11 cellular contexts compared by ENCODE assay signal in the genomic region with DNA sequence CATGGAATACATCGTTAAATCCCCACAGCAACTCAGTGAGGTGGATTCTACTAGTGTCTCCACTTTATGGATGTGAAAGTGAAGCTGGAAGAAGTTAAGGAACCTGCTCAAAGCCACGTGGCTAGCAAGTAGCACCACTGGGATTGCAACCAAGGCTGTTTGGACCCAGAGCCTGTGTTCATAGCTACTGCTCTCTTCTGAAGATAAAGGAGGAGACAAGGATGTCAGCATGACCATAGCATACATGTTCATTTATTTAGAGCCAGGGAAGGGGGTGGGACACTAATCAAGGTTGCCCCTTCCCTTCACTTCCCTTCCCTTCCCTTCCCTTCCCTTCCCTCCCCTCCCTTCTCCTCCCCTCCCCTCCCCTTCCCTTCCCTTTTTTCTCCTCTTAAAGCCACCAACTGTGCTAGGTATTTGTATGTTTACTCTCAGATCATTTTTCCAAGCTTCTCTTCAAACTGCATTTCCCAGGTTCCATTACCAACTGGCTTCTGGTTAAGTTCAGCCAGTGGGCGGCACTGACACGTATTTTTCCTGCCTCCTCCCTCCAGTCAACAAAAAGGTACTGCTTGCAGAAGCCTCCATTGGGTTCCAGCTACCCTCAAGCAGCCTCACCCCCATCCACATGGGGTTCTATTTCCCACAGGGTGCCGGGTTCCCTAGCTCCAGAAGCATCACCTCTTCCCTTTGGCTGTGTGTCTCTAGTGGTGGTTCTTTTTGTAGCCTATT.
DNase-seq lines count a peak whose midpoint lies in the region; ATAC-seq lines count a peak whose summit lies in the region.
"Had no signal": no experiment of that assay in that cellular context is flagged by ENCODE, and none has a peak within 500 bp of the region (broad histone marks: within the 10 kb centered on the region; RNA-seq: fewer than 3 reads in every experiment).

No MANE protein-coding gene starts in this region.

- POLR2A ChIA-PET in activated naive CD8-positive, alpha-beta T cell treated with anti-CD3 and anti-CD28 coated beads, Interleukin-2, amount 10 ng/mL, durations not matched to agents 7 days and 5 days (lab: Charles Lee) = interaction anchor here (0.7 to 1.9 kb wide), 7 partner anchors 19 to 342 kb away, joined by 3 to 10 read pairs (median 5); partner anchors contain the start of gene ZNF217
- POLR2A ChIA-PET in naive thymus-derived CD8-positive, alpha-beta T cell (lab: Charles Lee) = interaction anchor here (0.5 to 2.4 kb wide), 11 partner anchors 12 to 360 kb away, joined by 3 to 13 read pairs (median 7); partner anchors contain the start of gene ZNF217

- H3K36me3 Mint-ChIP-seq in activated naive CD8-positive, alpha-beta T cell treated with anti-CD3 and anti-CD28 coated beads, Interleukin-2, amount 10 ng/mL, durations not matched to agents 7 days and 5 days = peaks cover 1% of the 10 kb centered on the region
- H3K36me3 Mint-ChIP-seq in naive thymus-derived CD8-positive, alpha-beta T cell = no peaks in the 10 kb centered on the region

- H3K27me3 Mint-ChIP-seq in activated naive CD8-positive, alpha-beta T cell treated with anti-CD3 and anti-CD28 coated beads, Interleukin-2, amount 10 ng/mL, durations not matched to agents 7 days and 5 days = no peaks in the 10 kb centered on the region
- H3K27me3 Mint-ChIP-seq in naive thymus-derived CD8-positive, alpha-beta T cell = no peaks in the 10 kb centered on the region

- H3K4me3 ChIP-seq in BLaER1 treated with 17β-estradiol and CSF1 and Interleukin-3, amounts not matched to agents 10 nM and 100 nM = peak overlapping the region in 5 of 10 experiments; percentile 5 to 50 (median 43); a peak in 6 of 20 replicates
- no peak overlapping the region for H3K4me3 ChIP-seq in HUES48 (ENCODE audit: low read depth, low read length)
- H3K4me3 ChIP-seq: thoracic aorta had no signal

- H3K36me3 ChIP-seq in BLaER1 treated with 17β-estradiol and CSF1 and Interleukin-3, amounts not matched to agents 10 nM and 100 nM = no peaks in the 10 kb centered on the region
- H3K36me3 ChIP-seq in HUES48 (ENCODE audit: control insufficient read depth, insufficient read depth, low read length) = no peaks in the 10 kb centered on the region
- H3K36me3 ChIP-seq: thoracic aorta had no signal

- peaks cover 46% of the 10 kb centered on the region for H3K4me1 Mint-ChIP-seq in activated naive CD8-positive, alpha-beta T cell treated with anti-CD3 and anti-CD28 coated beads, Interleukin-2, amount 10 ng/mL, durations not matched to agents 7 days and 5 days
- H3K4me1 Mint-ChIP-seq in naive thymus-derived CD8-positive, alpha-beta T cell = peaks cover 27 to 80% (median 48%) of the 10 kb centered on the region in 4 donors

- H3K27me3 ChIP-seq in BLaER1 treated with 17β-estradiol and CSF1 and Interleukin-3, amounts not matched to agents 10 nM and 100 nM = no peaks in the 10 kb centered on the region
- no peaks in the 10 kb centered on the region for H3K27me3 ChIP-seq in HUES48 (ENCODE audit: control insufficient read depth, insufficient read depth, low read length)

- peaks cover 77 to 98% (median 90%) of the 10 kb centered on the region in 10 experiments for H3K4me1 ChIP-seq in BLaER1 treated with 17β-estradiol and CSF1 and Interleukin-3, amounts not matched to agents 10 nM and 100 nM
- H3K4me1 ChIP-seq in HUES48 (ENCODE audit: control insufficient read depth, insufficient read depth, low read length) = peaks cover 32% of the 10 kb centered on the region

- DNase-seq in activated naive CD8-positive, alpha-beta T cell treated with anti-CD3 and anti-CD28 coated beads, Interleukin-2, amount 10 ng/mL, durations not matched to agents 7 days and 5 days = no peak
- DNase-seq in naive thymus-derived CD8-positive, alpha-beta T cell = no peak
- DNase-seq in HK-2 (ENCODE audit: unreplicated experiment) (no peak), AG20443 (ENCODE audit: low spot score) (no peak)
- DNase-seq: activated CD4-positive, alpha-beta T cell treated with anti-CD3 and anti-CD28 coated beads for 4 hours; NCI-H1048 had no signal

- peak overlapping the region; percentile 65 to 84 (median 77) for H3K9ac ChIP-seq in BLaER1 treated with 17β-estradiol and CSF1 and Interleukin-3, amounts not matched to agents 10 nM and 100 nM
- no peak overlapping the region for H3K9ac ChIP-seq in HUES48 (ENCODE audit: low read depth, low read length)

- H3K27ac Mint-ChIP-seq in activated naive CD8-positive, alpha-beta T cell treated with anti-CD3 and anti-CD28 coated beads, Interleukin-2, amount 10 ng/mL, durations not matched to agents 7 days and 5 days = peak overlapping the region; percentile 91
- H3K27ac Mint-ChIP-seq in naive thymus-derived CD8-positive, alpha-beta T cell = peak overlapping the region; percentile 41 to 95 (median 90)

- peak overlapping the region; percentile 80 to 98 (median 88) for H3K27ac ChIP-seq in BLaER1 treated with 17β-estradiol and CSF1 and Interleukin-3, amounts not matched to agents 10 nM and 100 nM
- H3K27ac ChIP-seq in HUES48 (ENCODE audit: low read depth, low read length) = peak overlapping the region; percentile 51

- peak overlapping the region; percentile 66 to 98 (median 82) for H3K4me2 ChIP-seq in BLaER1 treated with 17β-estradiol and CSF1 and Interleukin-3, amounts not matched to agents 10 nM and 100 nM

- H3K9me3 Mint-ChIP-seq in activated naive CD8-positive, alpha-beta T cell treated with anti-CD3 and anti-CD28 coated beads, Interleukin-2, amount 10 ng/mL, durations not matched to agents 7 days and 5 days = no peaks in the 10 kb centered on the region
- H3K9me3 Mint-ChIP-seq in naive thymus-derived CD8-positive, alpha-beta T cell = no peaks in the 10 kb centered on the region

- no peaks in the 10 kb centered on the region for H3K9me3 ChIP-seq in BLaER1 treated with 17β-estradiol and CSF1 and Interleukin-3, amounts not matched to agents 10 nM and 100 nM (replicated peaks in 1 of 11)
- H3K9me3 ChIP-seq in HUES48 (ENCODE audit: control insufficient read depth, insufficient read depth, low read length) = no peaks in the 10 kb centered on the region
- H3K9me3 ChIP-seq: thoracic aorta had no signal

- H4K20me1 ChIP-seq in BLaER1 treated with 17β-estradiol and CSF1 and Interleukin-3, amounts not matched to agents 10 nM and 100 nM = no peaks in the 10 kb centered on the region

- peak; percentile 7 for ATAC-seq in activated naive CD8-positive, alpha-beta T cell treated with anti-CD3 and anti-CD28 coated beads, Interleukin-2, amount 10 ng/mL, durations not matched to agents 7 days and 5 days (ENCODE audit: low read depth)
- ATAC-seq in naive thymus-derived CD8-positive, alpha-beta T cell = no peak
- ATAC-seq in HG03196 (IDR thresholded peaks at IDR 0.05; ENCODE audit: unreplicated experiment) (no peak), HG03565 (IDR thresholded peaks at IDR 0.05; ENCODE audit: unreplicated experiment) (no peak)

- H3K4me3 Mint-ChIP-seq in activated naive CD8-positive, alpha-beta T cell treated with anti-CD3 and anti-CD28 coated beads, Interleukin-2, amount 10 ng/mL, durations not matched to agents 7 days and 5 days = peak overlapping the region; percentile 76
- peak overlapping the region in 9 of 10 donors; percentile 64 to 80 (median 75) for H3K4me3 Mint-ChIP-seq in naive thymus-derived CD8-positive, alpha-beta T cell
